Comparison of ENCODE assay signal across 22 cellular contexts in genomic region chr2:120740375-120740764, GRCh38. TPM values are rescaled to one million over a fixed set of nuclear protein-coding genes. Genes with fewer than 3 reads are reported as not detected.
A peak's percentile ranks its signal among the peaks of the same experiment; 100 is the strongest.
DNase-seq lines count a peak whose midpoint lies in the region; FAIRE-seq and TF ChIP-seq lines count a peak whose summit lies in the region.
"Had no signal": no experiment of that assay in that cellular context is flagged by ENCODE, and none has a peak within 500 bp of the region (broad histone marks: within the 10 kb centered on the region; RNA-seq: fewer than 3 reads in every experiment).

No MANE protein-coding gene starts in this region.

- H3K27ac ChIP-seq in caudate nucleus (ENCODE audit: low read depth, low read length) = no peak overlapping the region
- H3K27ac ChIP-seq: WERI-Rb-1 had no signal

- FAIRE-seq in frontal cortex (lab: Jason Lieb, UNC) = no peak
- FAIRE-seq: HTR-8/SVneo had no signal

- H3K27me3 Mint-ChIP-seq in glutamatergic neuron (ENCODE audit: unreplicated experiment) = peaks cover 11% of the 10 kb centered on the region
- peaks cover 57% of the 10 kb centered on the region for H3K27me3 Mint-ChIP-seq in activated CD4-positive, alpha-beta memory T cell treated with anti-CD3 and anti-CD28 coated beads for 36 hours

- DNase-seq in H7 = peak; percentile 63
- DNase-seq in NT2/D1 (ENCODE audit: low read depth, low spot score) = no peak
- no peak for DNase-seq in glutamatergic neuron
- no peak for DNase-seq in frontal cortex (ENCODE audit: low spot score in 2 of 2)
- DNase-seq in RKO (ENCODE audit: low spot score) = no peak
- DNase-seq in caudate nucleus (lab: John Stamatoyannopoulos, UW) = no peak
- DNase-seq in activated CD4-positive, alpha-beta memory T cell treated with anti-CD3 and anti-CD28 coated beads for 36 hours = no peak
- DNase-seq: foreskin fibroblast; mucosa of descending colon; NCI-H1436; SHP77 treated with DMSO at 0.1 percent for 48 hours; stimulated activated naive CD4-positive, alpha-beta T cell; T-helper 2 cell had no signal

- H3K9me3 ChIP-seq in NT2/D1 (ENCODE audit: insufficient read depth, low read length) (no peaks in the 10 kb centered on the region), neuron (ENCODE audit: low read length) (no peaks in the 10 kb centered on the region)
- H3K9me3 ChIP-seq: mucosa of descending colon, tibial artery had no signal

- H3K27me3 ChIP-seq in H7 (ENCODE audit: control insufficient read depth, insufficient read depth, low read length) (no peaks in the 10 kb centered on the region), NT2/D1 (ENCODE audit: insufficient read depth, insufficient read length) (no peaks in the 10 kb centered on the region), neuron (ENCODE audit: insufficient read depth, low read length) (no peaks in the 10 kb centered on the region)

- peaks cover 13% of the 10 kb centered on the region for H3K4me1 ChIP-seq in NT2/D1 (ENCODE audit: insufficient read depth, insufficient read length)
- peaks cover 60% of the 10 kb centered on the region for H3K4me1 ChIP-seq in neuron (ENCODE audit: insufficient read depth, low read length)

- H3K36me3 ChIP-seq in H7 (replicated peaks; ENCODE audit: control insufficient read depth, insufficient read depth, low read length) (no peaks in the 10 kb centered on the region), NT2/D1 (ENCODE audit: insufficient read depth, insufficient read length, low read length) (peaks cover 16% of the 10 kb centered on the region), neuron (ENCODE audit: insufficient read depth, low read length) (no peaks in the 10 kb centered on the region)
- H3K36me3 ChIP-seq: tibial artery, WERI-Rb-1 had no signal

- POLR2A ChIA-PET in activated CD4-positive, alpha-beta memory T cell treated with anti-CD3 and anti-CD28 coated beads for 36 hours (lab: Charles Lee) = no interaction called here

- peaks cover 23% of the 10 kb centered on the region for H3K4me1 Mint-ChIP-seq in glutamatergic neuron (ENCODE audit: low read depth, unreplicated experiment)
- H3K4me1 Mint-ChIP-seq in activated CD4-positive, alpha-beta memory T cell treated with anti-CD3 and anti-CD28 coated beads for 36 hours (ENCODE audit: low read depth) = peaks cover 6% of the 10 kb centered on the region

- H3K4me3 Mint-ChIP-seq in glutamatergic neuron (ENCODE audit: unreplicated experiment) = peak overlapping the region; percentile 6
- H3K4me3 Mint-ChIP-seq in activated CD4-positive, alpha-beta memory T cell treated with anti-CD3 and anti-CD28 coated beads for 36 hours = no peak overlapping the region
- H3K4me3 Mint-ChIP-seq: activated CD4-positive, alpha-beta memory T cell treated with anti-CD3 and anti-CD28 coated beads, Interleukin-2, amount 10 ng/mL, durations not matched to agents 7 days and 5 days; activated naive CD4-positive, alpha-beta T cell treated with anti-CD3 and anti-CD28 coated beads, Interleukin-2, amount 50 U/mL, for 24 hours; CD8-positive, alpha-beta T cell; dendritic cell treated with granulocyte-macrophage colony-stimulating factor and Interleukin-4, amounts not matched to agents 40 ng/mL and 50 ng/mL, for 4 days had no signal

- H3K9me3 Mint-ChIP-seq in glutamatergic neuron (ENCODE audit: unreplicated experiment) = peaks cover 3% of the 10 kb centered on the region
- H3K9me3 Mint-ChIP-seq in activated CD4-positive, alpha-beta memory T cell treated with anti-CD3 and anti-CD28 coated beads for 36 hours = no peaks in the 10 kb centered on the region
- H3K9me3 Mint-ChIP-seq: activated CD4-positive, alpha-beta memory T cell treated with anti-CD3 and anti-CD28 coated beads, Interleukin-2, amount 10 ng/mL, durations not matched to agents 7 days and 5 days; activated naive CD4-positive, alpha-beta T cell treated with anti-CD3 and anti-CD28 coated beads, Interleukin-2, amount 50 U/mL, for 24 hours; CD8-positive, alpha-beta T cell; dendritic cell treated with granulocyte-macrophage colony-stimulating factor and Interleukin-4, amounts not matched to agents 40 ng/mL and 50 ng/mL, for 4 days had no signal

- peak overlapping the region; percentile 77 for H3K9ac ChIP-seq in NT2/D1 (ENCODE audit: insufficient read length, low read depth)

- H3K36me3 Mint-ChIP-seq in glutamatergic neuron (ENCODE audit: unreplicated experiment) = no peaks in the 10 kb centered on the region
- H3K36me3 Mint-ChIP-seq in activated CD4-positive, alpha-beta memory T cell treated with anti-CD3 and anti-CD28 coated beads for 36 hours = no peaks in the 10 kb centered on the region
- H3K36me3 Mint-ChIP-seq: activated naive CD4-positive, alpha-beta T cell treated with anti-CD3 and anti-CD28 coated beads, Interleukin-2, amount 50 U/mL, for 24 hours; CD8-positive, alpha-beta T cell had no signal

- H2AFZ ChIP-seq in neuron (ENCODE audit: low read depth, low read length) = no peak overlapping the region

- H3K27ac Mint-ChIP-seq in glutamatergic neuron (ENCODE audit: unreplicated experiment) = no peak overlapping the region
- no peak overlapping the region for H3K27ac Mint-ChIP-seq in activated CD4-positive, alpha-beta memory T cell treated with anti-CD3 and anti-CD28 coated beads for 36 hours
- H3K27ac Mint-ChIP-seq: activated CD4-positive, alpha-beta memory T cell treated with anti-CD3 and anti-CD28 coated beads, Interleukin-2, amount 10 ng/mL, durations not matched to agents 7 days and 5 days; activated naive CD4-positive, alpha-beta T cell treated with anti-CD3 and anti-CD28 coated beads, Interleukin-2, amount 50 U/mL, for 24 hours; CD8-positive, alpha-beta T cell; dendritic cell treated with granulocyte-macrophage colony-stimulating factor and Interleukin-4, amounts not matched to agents 40 ng/mL and 50 ng/mL, for 4 days had no signal

- H3K4me3 ChIP-seq in H7 (ENCODE audit: insufficient read depth, low read depth, low read length) (peak overlapping the region; percentile 50; the same call in 1 of the 2 replicates), NT2/D1 (ENCODE audit: insufficient read length, low read depth) (no peak overlapping the region), neuron (ENCODE audit: low read length) (peak overlapping the region; percentile 96)
- H3K4me3 ChIP-seq: mucosa of descending colon had no signal

- intact Hi-C loops in activated CD4-positive, alpha-beta memory T cell treated with anti-CD3 and anti-CD28 coated beads for 36 hours (cut with micrococcal nuclease) = no loop called here

- TF ChIP-seq CTCF in glutamatergic neuron (IDR thresholded peaks at IDR 0.05; ENCODE audit: partially characterized antibody, unreplicated experiment) = peak; percentile 7

- CTCF ChIA-PET in activated CD4-positive, alpha-beta memory T cell treated with anti-CD3 and anti-CD28 coated beads for 36 hours (lab: Charles Lee) = no interaction called here

RNA-seq across cellular contexts. Expression of gene GLI2, which starts 4.7 kb away (rescaled TPM):
- 37.3 and 41.4 TPM in 2 replicates for total RNA-seq in H7 (2014; rRNA removed; shearing (Covaris generic))
- total RNA-seq in glutamatergic neuron (ENCODE audit: unreplicated experiment) = 3.9 TPM
- 0.41 TPM for total RNA-seq in frontal cortex
- not detected for total RNA-seq in activated CD4-positive, alpha-beta memory T cell treated with anti-CD3 and anti-CD28 coated beads for 36 hours
- total RNA-seq: CD8-positive, alpha-beta T cell; OCI-LY7 had no signal
